ENCODE assay signal across 8 cellular contexts in genomic region chr16:66551362-66551761, GRCh38. TPM values are rescaled to one million over a fixed set of nuclear protein-coding genes. Genes with fewer than 3 reads are reported as not detected.
DNase-seq lines count a peak whose midpoint lies in the region; ATAC-seq, FAIRE-seq and TF ChIP-seq lines count a peak whose summit lies in the region.

No MANE protein-coding gene starts in this region.

- peak overlapping the region; percentile 63 for H3K4me3 Mint-ChIP-seq in endodermal cell

- no peaks in the 10 kb centered on the region for H4K20me1 ChIP-seq in osteoblast (ENCODE audit: insufficient read depth, low read length)

- H3K4me1 ChIP-seq in A673 (ENCODE audit: insufficient read depth, low read length, poor library complexity, severe bottlenecking), result peaks cover 19% of the 10 kb centered on the region
- H3K4me1 ChIP-seq in endodermal cell (ENCODE audit: control insufficient read depth, insufficient read depth, low read length), result peaks cover 4% of the 10 kb centered on the region
- peaks cover 38% of the 10 kb centered on the region for H3K4me1 ChIP-seq in osteoblast (ENCODE audit: insufficient read depth, low read length)
- H3K4me1 ChIP-seq in vagina, result peaks cover 60% of the 10 kb centered on the region

- H3K4me2 ChIP-seq in osteoblast (ENCODE audit: insufficient read depth, low read length), result no peak overlapping the region

- H3K27me3 ChIP-seq in A673 (replicated peaks; ENCODE audit: insufficient read depth, low read depth, low read length, poor library complexity), result no peaks in the 10 kb centered on the region
- H3K27me3 ChIP-seq in endodermal cell (ENCODE audit: control insufficient read depth, insufficient read depth, low read length, poor library complexity, severe bottlenecking), result no peaks in the 10 kb centered on the region
- no peaks in the 10 kb centered on the region for H3K27me3 ChIP-seq in osteoblast (ENCODE audit: insufficient read depth, low read length)
- no peaks in the 10 kb centered on the region for H3K27me3 ChIP-seq in vagina

- FAIRE-seq in GM12891 (lab: Jason Lieb, UNC), result peak; percentile 82

- POLR2A ChIA-PET in A673 (lab: Charles Lee; ENCODE audit: low non-redundant PET), result no interaction called here

- H3K4me1 Mint-ChIP-seq in endodermal cell, result peaks cover 22% of the 10 kb centered on the region

- H3K27ac ChIP-seq in A673 (ENCODE audit: low read depth, low read length, poor library complexity, severe bottlenecking) (no peak overlapping the region), endodermal cell (ENCODE audit: low read depth, low read length) (no peak overlapping the region), osteoblast (ENCODE audit: low read depth, low read length) (no peak overlapping the region), vagina (peak overlapping the region; percentile 89)

- H2AFZ ChIP-seq in osteoblast (ENCODE audit: low read length), result peak overlapping the region; percentile 49

- BruUV-seq in A673 (replicated peaks; lab: Mats Ljungman, UMichigan), result no TSS peak

- peaks cover 40% of the 10 kb centered on the region for H3K79me2 ChIP-seq in osteoblast (ENCODE audit: insufficient read depth, low read length)

- H3K9me3 ChIP-seq in A673 (ENCODE audit: low read depth, low read length, poor library complexity, severe bottlenecking) (no peaks in the 10 kb centered on the region), endodermal cell (ENCODE audit: control insufficient read depth, low read length) (no peaks in the 10 kb centered on the region), osteoblast (ENCODE audit: low read depth, low read length) (no peaks in the 10 kb centered on the region), vagina (no peaks in the 10 kb centered on the region)

- CTCF ChIA-PET in A673 (lab: Charles Lee), result no interaction called here

- H3K4me3 ChIP-seq in A673 (ENCODE audit: low read depth, low read length, poor library complexity, severe bottlenecking) (no peak overlapping the region), endodermal cell (ENCODE audit: low read length) (no peak overlapping the region), osteoblast (ENCODE audit: insufficient read depth, low read length) (no peak overlapping the region), vagina (peak overlapping the region in 1 of 2 donors; percentile 58)

- TF ChIP-seq POLR2A in GM12891 (IDR thresholded peaks at IDR 0.05; ENCODE audit: low read depth, low read length) (no peak; the same call in 1 of the 2 replicates), vagina (IDR thresholded peaks at IDR 0.05) (no peak)

- peaks cover 12% of the 10 kb centered on the region for H3K27me3 Mint-ChIP-seq in endodermal cell (ENCODE audit: insufficient read depth)

- H3K36me3 ChIP-seq in A673 (ENCODE audit: insufficient read depth, low read length, poor library complexity, severe bottlenecking), result no peaks in the 10 kb centered on the region
- H3K36me3 ChIP-seq in endodermal cell (ENCODE audit: control insufficient read depth, insufficient read depth, low read length), result no peaks in the 10 kb centered on the region
- no peaks in the 10 kb centered on the region for H3K36me3 ChIP-seq in osteoblast (ENCODE audit: insufficient read depth, low read length)
- no peaks in the 10 kb centered on the region for H3K36me3 ChIP-seq in vagina

- peak; percentile 49 for TF ChIP-seq CTCF in A673 (conservative IDR thresholded peaks at IDR 0.05; ENCODE audit: low read depth, low read length)
- peak; percentile 65 for TF ChIP-seq CTCF in endodermal cell (conservative IDR thresholded peaks at IDR 0.05)
- TF ChIP-seq CTCF in osteoblast (IDR thresholded peaks at IDR 0.05; ENCODE audit: extremely low read depth, low read depth, low read length), result peak; percentile 20
- TF ChIP-seq CTCF in vagina (IDR thresholded peaks at IDR 0.05), result peak in 1 of 3 experiments; percentile 26

- intact Hi-C loops in A673 (cut with micrococcal nuclease; ENCODE audit: unreplicated experiment) (no loop called here), vagina (cut with DNase I) (loop anchor here (2.0 to 10.0 kb wide), 2 partner anchors 29 to 47 kb away; no protein-coding TSS in a partner anchor)

- no peak for ATAC-seq in HG02798 (IDR thresholded peaks at IDR 0.05; ENCODE audit: poor library complexity, unreplicated experiment)

- peaks cover 4% of the 10 kb centered on the region for H3K9me3 Mint-ChIP-seq in endodermal cell

- peaks cover 2% of the 10 kb centered on the region for H3K36me3 Mint-ChIP-seq in endodermal cell (ENCODE audit: low read depth)

- WGBS in endodermal cell (ENCODE audit: insufficient coverage in 1 of 2, insufficient read length in 1 of 2), 2 experiments, result 88 to 92% methylated on average over 6 of the region's 6 CpGs

- H3K27ac Mint-ChIP-seq in endodermal cell, result no peak overlapping the region

- DNase-seq in A673 (ENCODE audit: low spot score), result peak; percentile 78
- DNase-seq in GM12891 (ENCODE audit: insufficient read length, low spot score), result peak; percentile 37
- DNase-seq in NCI-H460 (ENCODE audit: extremely low read depth, low read depth), result peak; percentile 30
- DNase-seq in activated CD4-positive, alpha-beta T cell treated with anti-CD3 and anti-CD28 coated beads, Interleukin-2, amount 50 U/mL, for 48 hours, result peak; percentile 59 to 69
- peak; percentile 82 for DNase-seq in endodermal cell
- DNase-seq in osteoblast (ENCODE audit: insufficient read length, low spot score, missing footprints), result no peak
- peak in 1 of 2 donors; percentile 83 for DNase-seq in vagina (ENCODE audit: extremely low spot score in 2 of 2)

- no peak overlapping the region for H3K9ac ChIP-seq in endodermal cell (ENCODE audit: extremely low read depth, low read length, poor library complexity, severe bottlenecking)

TF ChIP-seq in GM12891, 5 proteins besides CTCF, POLR2A, EP300 and RAD21:
- TF ChIP-seq TAF1 (IDR thresholded peaks at IDR 0.05; ENCODE audit: low read depth, low read length), result peak; percentile 34; the same call in 1 of the 2 replicates
- TF ChIP-seq POU2F2 (IDR thresholded peaks at IDR 0.05; ENCODE audit: low read depth, low read length), result 0 out of 2 replicates have a peak, but pooled peaks have one; percentile 28
- no peak for TF ChIP-seq SPI1 (IDR thresholded peaks at IDR 0.05; ENCODE audit: low read depth, low read length)
- TF ChIP-seq POLR2AphosphoS5 (IDR thresholded peaks at IDR 0.05; ENCODE audit: low read depth, low read length), result no peak
- no peak for TF ChIP-seq PAX5 (IDR thresholded peaks at IDR 0.05; ENCODE audit: insufficient read depth, low read length, severe bottlenecking)

RNA-seq across cellular contexts. Expression of gene CKLF, which starts 1.0 kb away (rescaled TPM):
- total RNA-seq in A673 (2021) (47.9 and 49.8 TPM in 2 replicates), endodermal cell (10 to 100 TPM; 22.5 to 40.7 TPM), osteoblast (46.0 and 48.9 TPM in 2 replicates), vagina (52.3 TPM)
- 90.7 TPM for polyA plus RNA-seq in GM12891 (2012; ENCODE audit: low read depth, missing spikeins)
- total RNA-seq in NCI-H460 (2014; rRNA removed; shearing (Covaris generic)), result 162 and 176 TPM in 2 replicates
- 136 and 187 TPM in 2 replicates for polyA plus RNA-seq in NCI-H460 (2014; cell fraction: nucleus; rRNA removed)
- polyA plus RNA-seq in endodermal cell (2013, experiment 1 of 2), result 38.0 TPM
- polyA plus RNA-seq in endodermal cell (2013, experiment 2 of 2), result 36.9 TPM

RNA-seq across cellular contexts. Expression of gene TK2, which starts 1.4 kb away (rescaled TPM):
- total RNA-seq in A673 (2021), result 8.2 and 9.5 TPM in 2 replicates
- 4.9 TPM for polyA plus RNA-seq in GM12891 (2012; ENCODE audit: low read depth, missing spikeins)
- total RNA-seq in NCI-H460 (2014; rRNA removed; shearing (Covaris generic)), result 18.0 and 25.0 TPM in 2 replicates
- polyA plus RNA-seq in NCI-H460 (2014; cell fraction: nucleus; rRNA removed), result 24.1 and 35.2 TPM in 2 replicates
- 10 to 100 TPM in 1 of 2 donors, 1 to 10 TPM in 1; 7.9 to 11.5 TPM for total RNA-seq in endodermal cell
- polyA plus RNA-seq in endodermal cell (2013, experiment 1 of 2), result 11.3 TPM
- polyA plus RNA-seq in endodermal cell (2013, experiment 2 of 2), result 10.2 TPM
- total RNA-seq in osteoblast, result 73.5 and 81.3 TPM in 2 replicates
- 43.2 TPM for total RNA-seq in vagina

RNA-seq across cellular contexts. Expression of gene CMTM1, which starts 14.9 kb away (rescaled TPM):
- total RNA-seq in A673 (2021) (5.5 and 7.1 TPM in 2 replicates), endodermal cell (1 to 10 TPM; 3.8 to 5.3 TPM), osteoblast (4.0 and 4.1 TPM in 2 replicates), vagina (not detected)
- 0.42 TPM for polyA plus RNA-seq in GM12891 (2012; ENCODE audit: low read depth, missing spikeins)
- 1.7 and 3.2 TPM in 2 replicates for total RNA-seq in NCI-H460 (2014; rRNA removed; shearing (Covaris generic))
- polyA plus RNA-seq in NCI-H460 (2014; cell fraction: nucleus; rRNA removed), result 0.10 and 2.4 TPM in 2 replicates
- 4.9 TPM for polyA plus RNA-seq in endodermal cell (2013, experiment 1 of 2)
- polyA plus RNA-seq in endodermal cell (2013, experiment 2 of 2), result 3.4 TPM

RNA-seq across cellular contexts. Expression of gene CMTM2, which starts 27.9 kb away (rescaled TPM):
- not detected in 2 replicates for total RNA-seq in A673 (2021)
- polyA plus RNA-seq in GM12891 (2012; ENCODE audit: low read depth, missing spikeins), result not detected
- total RNA-seq in NCI-H460 (2014; rRNA removed; shearing (Covaris generic)), result not detected in 2 replicates
- 0.13 TPM in 1 of 2 replicates, not detected in the other for polyA plus RNA-seq in NCI-H460 (2014; cell fraction: nucleus; rRNA removed)
- total RNA-seq in endodermal cell, result not detected
- not detected for polyA plus RNA-seq in endodermal cell (2013, experiment 1 of 2)
- polyA plus RNA-seq in endodermal cell (2013, experiment 2 of 2), result not detected
- not detected in 2 replicates for total RNA-seq in osteoblast
- not detected for total RNA-seq in vagina

RNA-seq across cellular contexts. Expression of gene CMTM3, which starts 53.1 kb away (rescaled TPM):
- total RNA-seq in A673 (2021) (25.5 and 31.1 TPM in 2 replicates), endodermal cell (10 to 100 TPM; 44.2 to 48.5 TPM), osteoblast (24.6 and 29.8 TPM in 2 replicates), vagina (47.9 TPM)
- 18.9 TPM for polyA plus RNA-seq in GM12891 (2012; ENCODE audit: low read depth, missing spikeins)
- 35.6 and 35.7 TPM in 2 replicates for total RNA-seq in NCI-H460 (2014; rRNA removed; shearing (Covaris generic))
- 25.0 and 58.5 TPM in 2 replicates for polyA plus RNA-seq in NCI-H460 (2014; cell fraction: nucleus; rRNA removed)
- 66.9 TPM for polyA plus RNA-seq in endodermal cell (2013, experiment 1 of 2)
- polyA plus RNA-seq in endodermal cell (2013, experiment 2 of 2), result 60.5 TPM
